10 cellular contexts compared by ENCODE assay signal in the genomic region with DNA sequence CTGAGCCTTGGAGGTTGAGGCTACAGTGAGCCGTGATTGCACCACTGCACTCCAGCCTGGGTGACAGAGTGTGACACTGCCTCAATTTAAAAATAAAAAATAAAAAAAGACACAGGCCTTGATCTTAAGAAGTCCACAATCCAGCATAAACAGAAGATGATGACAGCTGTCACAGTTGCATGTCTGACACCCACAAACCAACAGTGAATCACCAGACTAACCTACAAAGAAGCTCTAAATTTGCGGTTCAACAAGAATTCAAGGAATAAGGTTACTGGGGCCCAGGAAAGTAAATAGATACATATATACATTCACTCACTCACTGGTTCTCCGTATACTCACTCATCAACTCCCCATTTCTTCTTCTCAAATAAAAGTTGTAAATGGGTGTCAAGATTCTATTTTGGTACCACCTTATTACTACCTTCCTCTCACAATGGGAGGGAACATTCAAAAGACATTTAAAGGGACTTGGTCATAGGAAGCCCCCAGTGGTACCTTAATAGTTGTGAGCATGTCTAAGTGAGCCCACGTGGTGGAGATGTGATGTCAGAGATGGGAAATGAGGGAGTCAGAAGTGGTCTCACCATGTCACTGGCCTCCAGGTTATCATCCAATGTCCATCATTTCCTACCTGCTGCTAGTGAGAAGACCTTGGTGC.
DNase-seq lines count a peak whose midpoint lies in the region; ATAC-seq and TF ChIP-seq lines count a peak whose summit lies in the region.
"Had no signal": no experiment of that assay in that cellular context is flagged by ENCODE, and none has a peak within 500 bp of the region (broad histone marks: within the 10 kb centered on the region; RNA-seq: fewer than 3 reads in every experiment).

No MANE protein-coding gene starts in this region.

- TF ChIP-seq CTCF in CD8-positive, alpha-beta T cell (IDR thresholded peaks at IDR 0.05) = no peak
- no peak for TF ChIP-seq CTCF in left ventricle myocardium inferior (IDR thresholded peaks at IDR 0.05; ENCODE audit: borderline replicate concordance)
- no peak for TF ChIP-seq CTCF in transverse colon (IDR thresholded peaks at IDR 0.05)

- H3K4me3 ChIP-seq in CD8-positive, alpha-beta T cell (ENCODE audit: low read depth, low read length) = no peak overlapping the region
- no peak overlapping the region for H3K4me3 ChIP-seq in left ventricle myocardium inferior
- H3K4me3 ChIP-seq in transverse colon = no peak overlapping the region

- WGBS in transverse colon (ENCODE audit: low coverage in 1 of 2), 2 donors = 73 to 97% methylated on average over 3 to 4 of the region's 4 CpGs

- H3K9me3 Mint-ChIP-seq in CD8-positive, alpha-beta T cell = no peaks in the 10 kb centered on the region

- peaks cover 30% of the 10 kb centered on the region for H3K36me3 Mint-ChIP-seq in CD8-positive, alpha-beta T cell

- in situ Hi-C loops in transverse colon (cut with MboI; ENCODE audit: low pct_ligation_motif_present in 1 of 4, low pct_unique_long_range_greater_than_20kb in 1 of 4, low sequenced_read_pairs in 3 of 4) = loop anchor here in 3 of 4 donors (10.0 to 25.0 kb wide), 2 partner anchors 665 to 673 kb away; no protein-coding TSS in a partner anchor

- peak; percentile 73 for ATAC-seq in CD8-positive, alpha-beta T cell
- peak; percentile 3 for ATAC-seq in GM21381 (IDR thresholded peaks at IDR 0.05; ENCODE audit: unreplicated experiment)
- no peak for ATAC-seq in left ventricle myocardium superior
- no peak for ATAC-seq in left lobe of liver

- no peaks in the 10 kb centered on the region for H3K36me3 ChIP-seq in CD8-positive, alpha-beta T cell (ENCODE audit: insufficient read depth, low read length)
- H3K36me3 ChIP-seq in left ventricle myocardium inferior = no peaks in the 10 kb centered on the region
- H3K36me3 ChIP-seq in transverse colon = no peaks in the 10 kb centered on the region

- peaks cover 35% of the 10 kb centered on the region for H3K4me1 Mint-ChIP-seq in CD8-positive, alpha-beta T cell (ENCODE audit: low read depth)

- H3K9me3 ChIP-seq in CD8-positive, alpha-beta T cell (ENCODE audit: low read length) = no peaks in the 10 kb centered on the region
- H3K9me3 ChIP-seq in left ventricle myocardium inferior (replicated peaks) (no peaks in the 10 kb centered on the region), transverse colon (no peaks in the 10 kb centered on the region)

- DNase-seq in CD8-positive, alpha-beta T cell = peak in 1 of 7 experiments; percentile 45
- DNase-seq in HT1080 (ENCODE audit: low read depth) = peak; percentile 79
- DNase-seq in central memory CD4-positive, alpha-beta T cell = peak; percentile 26
- no peak for DNase-seq in left ventricle myocardium inferior
- no peak for DNase-seq in left ventricle myocardium superior
- DNase-seq in left lobe of liver (ENCODE audit: low spot score) = no peak
- DNase-seq in transverse colon = no peak
- DNase-seq: NCI-H1105, trophoblast cell had no signal

- intact Hi-C loops in CD8-positive, alpha-beta T cell (cut with DNase I, micrococcal nuclease) = loop anchor here (5.0 to 10.0 kb wide), 2 partner anchors 583 to 1715 kb away; no protein-coding TSS in a partner anchor
- intact Hi-C loops in left ventricle myocardium inferior (cut with micrococcal nuclease) (no loop called here), left ventricle myocardium superior (cut with micrococcal nuclease) (no loop called here), transverse colon (cut with DNase I; ENCODE audit: low total_unique reads) (no loop called here)

- no peak for TF ChIP-seq POLR2A in transverse colon (IDR thresholded peaks at IDR 0.05)

- no peaks in the 10 kb centered on the region for H3K27me3 Mint-ChIP-seq in CD8-positive, alpha-beta T cell (ENCODE audit: low read depth)

- POLR2A ChIA-PET in CD8-positive, alpha-beta T cell (lab: Charles Lee) = no interaction called here

- H3K4me1 ChIP-seq in CD8-positive, alpha-beta T cell (ENCODE audit: insufficient read depth, low read length) = peaks cover 31% of the 10 kb centered on the region
- H3K4me1 ChIP-seq in left ventricle myocardium inferior (peaks cover 50% of the 10 kb centered on the region), transverse colon (peaks cover 0 to 12% (median 7%) of the 10 kb centered on the region in 4 donors)

- no peak overlapping the region for H3K4me3 Mint-ChIP-seq in CD8-positive, alpha-beta T cell

- no peak for TF ChIP-seq EP300 in transverse colon (IDR thresholded peaks at IDR 0.05; ENCODE audit: low read depth)

- H3K27me3 ChIP-seq in CD8-positive, alpha-beta T cell (ENCODE audit: insufficient read depth, low read length) = no peaks in the 10 kb centered on the region
- H3K27me3 ChIP-seq in left ventricle myocardium inferior (ENCODE audit: low read depth) = no peaks in the 10 kb centered on the region
- no peaks in the 10 kb centered on the region for H3K27me3 ChIP-seq in transverse colon

- H3K27ac Mint-ChIP-seq in CD8-positive, alpha-beta T cell = peak overlapping the region; percentile 77

- no peak overlapping the region for H3K27ac ChIP-seq in CD8-positive, alpha-beta T cell (ENCODE audit: low read depth, low read length)
- H3K27ac ChIP-seq in left ventricle myocardium inferior (replicated peaks) (no peak overlapping the region), transverse colon (peak overlapping the region in 1 of 4 donors; percentile 6)

- CTCF ChIA-PET in CD8-positive, alpha-beta T cell (lab: Charles Lee) = interaction anchor here (0.6 to 1.4 kb wide), 2 partner anchors 10 to 583 kb away, joined by 3 read pairs; no protein-coding TSS in a partner anchor

Comparison
In these comparisons a context has a peak if more than half of its experiments do, and no peak if none do; other contexts are left out.
1. ATAC-seq: peak in CD8-positive, alpha-beta T cell (single experiment) and GM21381 (single experiment); none in left ventricle myocardium superior (single experiment) and left lobe of liver (single experiment).
2. DNase-seq: peak in HT1080 (single experiment) and central memory CD4-positive, alpha-beta T cell (single experiment); none in left ventricle myocardium inferior (single experiment), left ventricle myocardium superior (single experiment), left lobe of liver (single experiment) and transverse colon (single experiment).
3. intact Hi-C loops: an anchor here in CD8-positive, alpha-beta T cell (5.0 to 10.0 kb wide); none called in left ventricle myocardium inferior, left ventricle myocardium superior and transverse colon.